17 cellular contexts compared by ENCODE assay signal in genomic region chr2:60066971-60067370, GRCh38.
DNase-seq lines count a peak whose midpoint lies in the region; ATAC-seq and TF ChIP-seq lines count a peak whose summit lies in the region.
"Had no signal": no experiment of that assay in that cellular context is flagged by ENCODE, and none has a peak within 500 bp of the region (broad histone marks: within the 10 kb centered on the region; RNA-seq: fewer than 3 reads in every experiment).

No MANE protein-coding gene starts in this region.

- H3K4me3 Mint-ChIP-seq in neural progenitor cell = no peak overlapping the region
- H3K4me3 Mint-ChIP-seq: CD14-positive monocyte; CD8-positive, alpha-beta T cell had no signal

- peaks cover 3% of the 10 kb centered on the region for H3K4me1 ChIP-seq in hepatocyte (ENCODE audit: insufficient read depth)
- peaks cover 10% of the 10 kb centered on the region for H3K4me1 ChIP-seq in neural progenitor cell

- H3K4me3 ChIP-seq in hepatocyte (no peak overlapping the region), neural progenitor cell (no peak overlapping the region)

- H3K4me2 ChIP-seq in hepatocyte = no peak overlapping the region
- H3K4me2 ChIP-seq in neural progenitor cell = no peak overlapping the region

- no peak overlapping the region for H3K27ac ChIP-seq in hepatocyte
- no peak overlapping the region for H3K27ac ChIP-seq in neural progenitor cell
- H3K27ac ChIP-seq: 22Rv1, HL-60 had no signal

- H3F3A ChIP-seq in neural progenitor cell (ENCODE audit: low read depth) = no peaks in the 10 kb centered on the region

- no peak for ATAC-seq in Right ventricle myocardium superior (ENCODE audit: poor library complexity)
- ATAC-seq: CD8-positive, alpha-beta T cell; HCT116 had no signal

- TF ChIP-seq CTCF in hepatocyte (IDR thresholded peaks at IDR 0.05; ENCODE audit: poor library complexity) = no peak
- TF ChIP-seq CTCF in neural progenitor cell (IDR thresholded peaks at IDR 0.05) = no peak

- H3K79me2 ChIP-seq in hepatocyte (no peaks in the 10 kb centered on the region), neural progenitor cell (ENCODE audit: low read depth) (no peaks in the 10 kb centered on the region)

- H3K27me3 Mint-ChIP-seq in neural progenitor cell (ENCODE audit: insufficient read depth, low read depth) = peaks cover 3% of the 10 kb centered on the region

- H3K9me3 Mint-ChIP-seq in neural progenitor cell = no peaks in the 10 kb centered on the region
- H3K9me3 Mint-ChIP-seq: CD14-positive monocyte; CD8-positive, alpha-beta T cell had no signal

- WGBS in hepatocyte (ENCODE audit: low lambda C conversion rate, missing lambda C conversion rate) = 36% methylated on average over 4 of the region's 4 CpGs

- H4K20me1 ChIP-seq in hepatocyte (ENCODE audit: insufficient read depth, poor library complexity, severe bottlenecking) (no peaks in the 10 kb centered on the region), neural progenitor cell (ENCODE audit: low read depth) (no peaks in the 10 kb centered on the region)

- H3K27ac Mint-ChIP-seq in neural progenitor cell = peak overlapping the region; percentile 3
- H3K27ac Mint-ChIP-seq: CD14-positive monocyte; CD8-positive, alpha-beta T cell had no signal

- DNase-seq in NCI-H82 (lab: John Stamatoyannopoulos, UW) (peak; percentile 54), NCI-H82 treated with DMSO at 0.1 percent for 48 hours (lab: John Stamatoyannopoulos, UW; ENCODE audit: unreplicated experiment) (no peak), hepatocyte (ENCODE audit: low spot score) (peak; percentile 20), neural progenitor cell (ENCODE audit: low spot score) (no peak), HuH-7 (ENCODE audit: low spot score) (no peak), NCI-H1417 (lab: John Stamatoyannopoulos, UW) (no peak), Right ventricle myocardium superior (no peak), GF-D8 (lab: John Stamatoyannopoulos, UW) (no peak)
- DNase-seq: CD8-positive, alpha-beta T cell; COR-L47; DMS153; DMS79 treated with DMSO at 0.1 percent for 48 hours; IMR-90 had no signal

- H2AFZ ChIP-seq in hepatocyte (no peak overlapping the region), neural progenitor cell (replicated peaks) (no peak overlapping the region)

- intact Hi-C loops in Right ventricle myocardium superior (cut with DNase I) = no loop called here

- no peaks in the 10 kb centered on the region for H3K36me3 Mint-ChIP-seq in neural progenitor cell
- H3K36me3 Mint-ChIP-seq: CD14-positive monocyte; CD8-positive, alpha-beta T cell had no signal

- H3K27me3 ChIP-seq in hepatocyte (no peaks in the 10 kb centered on the region), neural progenitor cell (no peaks in the 10 kb centered on the region)

- H3K9me2 ChIP-seq in hepatocyte (replicated peaks; ENCODE audit: insufficient read depth) = no peaks in the 10 kb centered on the region

- peaks cover 51% of the 10 kb centered on the region for H3K4me1 Mint-ChIP-seq in neural progenitor cell
- H3K4me1 Mint-ChIP-seq: CD14-positive monocyte had no signal

- H3K9me3 ChIP-seq in hepatocyte (ENCODE audit: low read depth) (no peaks in the 10 kb centered on the region), neural progenitor cell (ENCODE audit: low read depth) (no peaks in the 10 kb centered on the region)

- H3K36me3 ChIP-seq in hepatocyte (replicated peaks; ENCODE audit: insufficient read depth, low read depth) = no peaks in the 10 kb centered on the region
- no peaks in the 10 kb centered on the region for H3K36me3 ChIP-seq in neural progenitor cell

- no peak overlapping the region for H3K9ac ChIP-seq in neural progenitor cell

Comparison
In these comparisons a context has a peak if more than half of its experiments do, and no peak if none do; other contexts are left out.
1. DNase-seq: peak in NCI-H82 (single experiment) and hepatocyte (single experiment); none in NCI-H82 treated with DMSO at 0.1 percent for 48 hours (single experiment), neural progenitor cell (single experiment), HuH-7 (single experiment), NCI-H1417 (0 of 3), Right ventricle myocardium superior (single experiment) and GF-D8 (single experiment).